In genomic region chr2:231425811-231426703, GRCh38 we compare ENCODE assay signal across 1 cellular context.
TF ChIP-seq lines count a peak whose summit lies in the region.

No MANE protein-coding gene starts in this region.

TF ChIP-seq in GM12878, 131 proteins besides CTCF, POLR2A, EP300 and RAD21 (continued from another document and continues in another):
- TF ChIP-seq REST (IDR thresholded peaks at IDR 0.05; ENCODE audit: low read depth, low read length) (no peak), HSF1 (IDR thresholded peaks at IDR 0.05; ENCODE audit: low read depth, low read length) (no peak), BHLHE40 (IDR thresholded peaks at IDR 0.05; ENCODE audit: borderline replicate concordance in 1 of 2, low read depth in 2 of 2, low read length in 1 of 2) (no peak), ATF3 (IDR thresholded peaks at IDR 0.05; ENCODE audit: borderline replicate concordance, extremely low read depth, low read depth, low read length) (no peak), BRCA1 (IDR thresholded peaks at IDR 0.05; ENCODE audit: low read depth, low read length) (no peak), FOS (IDR thresholded peaks at IDR 0.05; ENCODE audit: borderline replicate concordance, extremely low read depth, insufficient read length) (no peak), ZNF24 (IDR thresholded peaks at IDR 0.05) (no peak), PKNOX1 (IDR thresholded peaks at IDR 0.05) (no peak), SMAD5 (IDR thresholded peaks at IDR 0.05; ENCODE audit: low read depth) (no peak), NRF1 (conservative IDR thresholded peaks at IDR 0.05; ENCODE audit: low read depth, low read length) (no peak), ZBTB33 (IDR thresholded peaks at IDR 0.05) (peak; percentile 97), RB1 (IDR thresholded peaks at IDR 0.05; ENCODE audit: borderline replicate concordance) (no peak), USF2 (IDR thresholded peaks at IDR 0.05; ENCODE audit: borderline replicate concordance, low read depth, low read length) (no peak), MTA2 (IDR thresholded peaks at IDR 0.05; ENCODE audit: low read depth) (0 out of 2 replicates have a peak, but pooled peaks have one; percentile 18), ASH2L (IDR thresholded peaks at IDR 0.05; ENCODE audit: borderline replicate concordance, low read depth) (no peak), ZNF207 (IDR thresholded peaks at IDR 0.05; ENCODE audit: borderline replicate concordance) (no peak), NR2C1 (IDR thresholded peaks at IDR 0.05) (no peak), SIN3A (IDR thresholded peaks at IDR 0.05; ENCODE audit: low read depth, low read length) (no peak), ESRRA (IDR thresholded peaks at IDR 0.05; ENCODE audit: low read length) (no peak), RFX5 (IDR thresholded peaks at IDR 0.05; ENCODE audit: low read depth, low read length) (no peak), E2F4 (IDR thresholded peaks at IDR 0.05; ENCODE audit: low read depth, low read length) (no peak), EED (IDR thresholded peaks at IDR 0.05; ENCODE audit: low read depth) (no peak), TAF1 (IDR thresholded peaks at IDR 0.05; ENCODE audit: borderline replicate concordance, low read depth, low read length) (no peak), CEBPB (IDR thresholded peaks at IDR 0.05; ENCODE audit: borderline replicate concordance in 1 of 2, low read depth in 2 of 2, low read length in 2 of 2) (no peak), ZSCAN29 (IDR thresholded peaks at IDR 0.05) (no peak), ZNF592 (IDR thresholded peaks at IDR 0.05) (no peak), TARDBP (IDR thresholded peaks at IDR 0.05; ENCODE audit: borderline replicate concordance) (no peak), ATF7 (IDR thresholded peaks at IDR 0.05; ENCODE audit: low read depth) (0 out of 2 replicates have a peak, but pooled peaks have one; percentile 15), ZNF274 (IDR thresholded peaks at IDR 0.05; ENCODE audit: insufficient read depth, insufficient read length) (no peak), BMI1 (IDR thresholded peaks at IDR 0.05; ENCODE audit: borderline replicate concordance) (no peak), BCLAF1 (IDR thresholded peaks at IDR 0.05) (no peak), ZNF384 (IDR thresholded peaks at IDR 0.05; ENCODE audit: borderline replicate concordance, low read depth, low read length) (no peak), RELA (IDR thresholded peaks at IDR 0.05; ENCODE audit: borderline replicate concordance, partially characterized antibody) (no peak), IKZF1 (conservative IDR thresholded peaks at IDR 0.05) (peak; percentile 19; the same call in 1 of the 2 replicates), TBL1XR1 (IDR thresholded peaks at IDR 0.05; ENCODE audit: low read depth, low read length) (no peak), NR2C2 (IDR thresholded peaks at IDR 0.05; ENCODE audit: borderline replicate concordance, control insufficient read depth, insufficient read length, low read depth) (no peak), RELB (IDR thresholded peaks at IDR 0.05; ENCODE audit: low read depth) (peak; percentile 15; the same call in 1 of the 2 replicates), SMARCA5 (IDR thresholded peaks at IDR 0.05) (no peak)
